ENCODE assay signal across 1 cellular context in the genomic region with DNA sequence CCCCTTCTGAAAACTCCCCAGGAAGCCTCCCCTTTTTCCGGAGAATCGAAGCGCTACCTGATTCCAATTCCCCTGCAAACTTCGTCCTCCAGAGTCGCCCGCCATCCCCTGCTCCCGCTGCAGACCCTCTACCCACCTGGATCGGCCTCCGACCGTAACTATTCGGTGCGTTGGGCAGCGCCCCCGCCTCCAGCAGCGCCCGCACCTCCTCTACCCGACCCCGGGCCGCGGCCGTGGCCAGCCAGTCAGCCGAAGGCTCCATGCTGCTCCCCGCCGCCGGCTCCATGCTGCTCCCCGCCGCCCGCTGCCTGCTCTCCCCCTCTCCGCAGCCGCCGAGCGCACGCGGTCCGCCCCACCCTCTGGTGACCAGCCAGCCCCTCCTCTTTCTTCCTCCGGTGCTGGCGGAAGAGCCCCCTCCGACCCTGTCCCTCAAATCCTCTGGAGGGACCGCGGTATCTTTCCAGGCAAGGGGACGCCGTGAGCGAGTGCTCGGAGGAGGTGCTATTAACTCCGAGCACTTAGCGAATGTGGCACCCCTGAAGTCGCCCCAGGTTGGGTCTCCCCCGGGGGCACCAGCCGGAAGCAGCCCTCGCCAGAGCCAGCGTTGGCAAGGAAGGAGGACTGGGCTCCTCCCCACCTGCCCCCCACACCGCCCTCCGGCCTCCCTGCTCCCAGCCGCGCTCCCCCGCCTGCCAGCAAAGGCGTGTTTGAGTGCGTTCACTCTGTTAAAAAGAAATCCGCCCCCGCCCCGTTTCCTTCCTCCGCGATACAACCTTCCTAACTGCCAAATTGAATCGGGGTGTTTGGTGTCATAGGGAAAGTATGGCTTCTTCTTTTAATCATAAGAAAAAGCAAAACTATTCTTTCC.
TF ChIP-seq lines count a peak whose summit lies in the region.

No MANE protein-coding gene starts in this region.

TF ChIP-seq in HEK293, 187 proteins besides CTCF, POLR2A, EP300 and RAD21 (continued from another document and continues in another):
- TF ChIP-seq, protein P1, sequence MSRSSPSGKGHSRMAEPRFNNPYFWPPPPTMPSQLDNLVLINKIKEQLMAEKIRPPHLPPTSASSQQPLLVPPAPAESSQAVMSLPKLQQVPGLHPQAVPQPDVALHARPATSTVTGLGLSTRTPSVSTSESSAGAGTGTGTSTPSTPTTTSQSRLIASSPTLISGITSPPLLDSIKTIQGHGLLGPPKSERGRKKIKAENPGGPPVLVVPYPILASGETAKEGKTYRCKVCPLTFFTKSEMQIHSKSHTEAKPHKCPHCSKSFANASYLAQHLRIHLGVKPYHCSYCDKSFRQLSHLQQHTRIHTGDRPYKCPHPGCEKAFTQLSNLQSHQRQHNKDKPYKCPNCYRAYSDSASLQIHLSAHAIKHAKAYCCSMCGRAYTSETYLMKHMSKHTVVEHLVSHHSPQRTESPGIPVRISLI (tag by site-specific recombination; IDR thresholded peaks at IDR 0.05), result no peak
- TF ChIP-seq ZFHX2 (tag by site-specific recombination; conservative IDR thresholded peaks at IDR 0.05), result peak; percentile 81
- no peak for TF ChIP-seq ZNF555 (tag by site-specific recombination; conservative IDR thresholded peaks at IDR 0.05)
- TF ChIP-seq ZBTB8A (tag by site-specific recombination; IDR thresholded peaks at IDR 0.05), result peak; percentile 58; the same call in 1 of the 2 replicates
- TF ChIP-seq ZNF785 (tag by site-specific recombination; IDR thresholded peaks at IDR 0.05), result no peak
- no peak for TF ChIP-seq ZNF221 (tag by site-specific recombination; IDR thresholded peaks at IDR 0.05; ENCODE audit: borderline replicate concordance)
- peak; percentile 87 for TF ChIP-seq ZBTB48 (tag by site-specific recombination; IDR thresholded peaks at IDR 0.05)
- peak; percentile 53; the same call in 1 of the 2 replicates for TF ChIP-seq MZF1 (tag by site-specific recombination; IDR thresholded peaks at IDR 0.05; ENCODE audit: borderline replicate concordance)
- no peak for TF ChIP-seq ZNF664 (tag by site-specific recombination; IDR thresholded peaks at IDR 0.05)
- TF ChIP-seq EGR2 (tag by site-specific recombination; IDR thresholded peaks at IDR 0.05; ENCODE audit: low read depth), result peak; percentile 82
- TF ChIP-seq, protein P2, sequence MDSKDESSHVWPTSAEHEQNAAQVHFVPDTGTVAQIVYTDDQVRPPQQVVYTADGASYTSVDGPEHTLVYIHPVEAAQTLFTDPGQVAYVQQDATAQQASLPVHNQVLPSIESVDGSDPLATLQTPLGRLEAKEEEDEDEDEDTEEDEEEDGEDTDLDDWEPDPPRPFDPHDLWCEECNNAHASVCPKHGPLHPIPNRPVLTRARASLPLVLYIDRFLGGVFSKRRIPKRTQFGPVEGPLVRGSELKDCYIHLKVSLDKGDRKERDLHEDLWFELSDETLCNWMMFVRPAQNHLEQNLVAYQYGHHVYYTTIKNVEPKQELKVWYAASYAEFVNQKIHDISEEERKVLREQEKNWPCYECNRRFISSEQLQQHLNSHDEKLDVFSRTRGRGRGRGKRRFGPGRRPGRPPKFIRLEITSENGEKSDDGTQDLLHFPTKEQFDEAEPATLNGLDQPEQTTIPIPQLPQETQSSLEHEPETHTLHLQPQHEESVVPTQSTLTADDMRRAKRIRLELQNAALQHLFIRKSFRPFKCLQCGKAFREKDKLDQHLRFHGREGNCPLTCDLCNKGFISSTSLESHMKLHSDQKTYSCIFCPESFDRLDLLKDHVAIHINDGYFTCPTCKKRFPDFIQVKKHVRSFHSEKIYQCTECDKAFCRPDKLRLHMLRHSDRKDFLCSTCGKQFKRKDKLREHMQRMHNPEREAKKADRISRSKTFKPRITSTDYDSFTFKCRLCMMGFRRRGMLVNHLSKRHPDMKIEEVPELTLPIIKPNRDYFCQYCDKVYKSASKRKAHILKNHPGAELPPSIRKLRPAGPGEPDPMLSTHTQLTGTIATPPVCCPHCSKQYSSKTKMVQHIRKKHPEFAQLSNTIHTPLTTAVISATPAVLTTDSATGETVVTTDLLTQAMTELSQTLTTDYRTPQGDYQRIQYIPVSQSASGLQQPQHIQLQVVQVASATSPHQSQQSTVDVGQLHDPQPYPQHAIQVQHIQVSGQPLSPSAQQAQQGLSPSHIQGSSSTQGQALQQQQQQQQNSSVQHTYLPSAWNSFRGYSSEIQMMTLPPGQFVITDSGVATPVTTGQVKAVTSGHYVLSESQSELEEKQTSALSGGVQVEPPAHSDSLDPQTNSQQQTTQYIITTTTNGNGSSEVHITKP (tag by site-specific recombination; IDR thresholded peaks at IDR 0.05), result peak; percentile 99
- peak; percentile 95 for TF ChIP-seq ZNF341 (tag by site-specific recombination; IDR thresholded peaks at IDR 0.05; ENCODE audit: low read depth)
- peak; percentile 81; the same call in 1 of the 2 replicates for TF ChIP-seq ZNF324 (tag by site-specific recombination; IDR thresholded peaks at IDR 0.05)
- no peak for TF ChIP-seq ZNF16 (tag by site-specific recombination; IDR thresholded peaks at IDR 0.05; ENCODE audit: low read depth)
- TF ChIP-seq ZNF214 (tag by site-specific recombination; IDR thresholded peaks at IDR 0.05; ENCODE audit: borderline replicate concordance), result no peak
- TF ChIP-seq ZNF843 (tag by site-specific recombination; IDR thresholded peaks at IDR 0.05), result peak; percentile 51; the same call in 1 of the 2 replicates
- TF ChIP-seq, protein P3, sequence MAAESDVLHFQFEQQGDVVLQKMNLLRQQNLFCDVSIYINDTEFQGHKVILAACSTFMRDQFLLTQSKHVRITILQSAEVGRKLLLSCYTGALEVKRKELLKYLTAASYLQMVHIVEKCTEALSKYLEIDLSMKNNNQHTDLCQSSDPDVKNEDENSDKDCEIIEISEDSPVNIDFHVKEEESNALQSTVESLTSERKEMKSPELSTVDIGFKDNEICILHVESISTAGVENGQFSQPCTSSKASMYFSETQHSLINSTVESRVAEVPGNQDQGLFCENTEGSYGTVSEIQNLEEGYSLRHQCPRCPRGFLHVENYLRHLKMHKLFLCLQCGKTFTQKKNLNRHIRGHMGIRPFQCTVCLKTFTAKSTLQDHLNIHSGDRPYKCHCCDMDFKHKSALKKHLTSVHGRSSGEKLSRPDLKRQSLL (tag by site-specific recombination; IDR thresholded peaks at IDR 0.05), result peak; percentile 97
- no peak for TF ChIP-seq BCL11B (tag by site-specific recombination; IDR thresholded peaks at IDR 0.05; ENCODE audit: low read depth)
- TF ChIP-seq, protein P4, sequence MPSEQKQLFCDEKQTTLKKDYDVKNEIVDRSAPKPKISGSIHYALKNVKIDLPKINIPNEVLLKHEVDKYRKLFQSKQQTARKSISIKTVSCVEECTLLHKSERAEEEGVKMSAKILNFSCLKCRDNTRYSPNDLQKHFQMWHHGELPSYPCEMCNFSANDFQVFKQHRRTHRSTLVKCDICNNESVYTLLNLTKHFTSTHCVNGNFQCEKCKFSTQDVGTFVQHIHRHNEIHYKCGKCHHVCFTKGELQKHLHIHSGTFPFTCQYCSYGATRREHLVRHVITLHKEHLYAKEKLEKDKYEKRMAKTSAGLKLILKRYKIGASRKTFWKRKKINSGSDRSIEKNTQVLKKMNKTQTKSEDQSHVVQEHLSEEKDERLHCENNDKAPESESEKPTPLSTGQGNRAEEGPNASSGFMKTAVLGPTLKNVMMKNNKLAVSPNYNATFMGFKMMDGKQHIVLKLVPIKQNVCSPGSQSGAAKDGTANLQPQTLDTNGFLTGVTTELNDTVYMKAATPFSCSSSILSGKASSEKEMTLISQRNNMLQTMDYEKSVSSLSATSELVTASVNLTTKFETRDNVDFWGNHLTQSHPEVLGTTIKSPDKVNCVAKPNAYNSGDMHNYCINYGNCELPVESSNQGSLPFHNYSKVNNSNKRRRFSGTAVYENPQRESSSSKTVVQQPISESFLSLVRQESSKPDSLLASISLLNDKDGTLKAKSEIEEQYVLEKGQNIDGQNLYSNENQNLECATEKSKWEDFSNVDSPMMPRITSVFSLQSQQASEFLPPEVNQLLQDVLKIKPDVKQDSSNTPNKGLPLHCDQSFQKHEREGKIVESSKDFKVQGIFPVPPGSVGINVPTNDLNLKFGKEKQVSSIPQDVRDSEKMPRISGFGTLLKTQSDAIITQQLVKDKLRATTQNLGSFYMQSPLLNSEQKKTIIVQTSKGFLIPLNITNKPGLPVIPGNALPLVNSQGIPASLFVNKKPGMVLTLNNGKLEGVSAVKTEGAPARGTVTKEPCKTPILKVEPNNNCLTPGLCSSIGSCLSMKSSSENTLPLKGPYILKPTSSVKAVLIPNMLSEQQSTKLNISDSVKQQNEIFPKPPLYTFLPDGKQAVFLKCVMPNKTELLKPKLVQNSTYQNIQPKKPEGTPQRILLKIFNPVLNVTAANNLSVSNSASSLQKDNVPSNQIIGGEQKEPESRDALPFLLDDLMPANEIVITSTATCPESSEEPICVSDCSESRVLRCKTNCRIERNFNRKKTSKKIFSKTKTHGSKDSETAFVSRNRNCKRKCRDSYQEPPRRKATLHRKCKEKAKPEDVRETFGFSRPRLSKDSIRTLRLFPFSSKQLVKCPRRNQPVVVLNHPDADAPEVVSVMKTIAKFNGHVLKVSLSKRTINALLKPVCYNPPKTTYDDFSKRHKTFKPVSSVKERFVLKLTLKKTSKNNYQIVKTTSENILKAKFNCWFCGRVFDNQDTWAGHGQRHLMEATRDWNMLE (tag by site-specific recombination; conservative IDR thresholded peaks at IDR 0.05; ENCODE audit: low read depth), result no peak
- peak; percentile 43; the same call in 1 of the 2 replicates for TF ChIP-seq KLF16 (tag by site-specific recombination; IDR thresholded peaks at IDR 0.05)
- no peak for TF ChIP-seq ZNF777 (tag by site-specific recombination; IDR thresholded peaks at IDR 0.05; ENCODE audit: borderline replicate concordance)
- 0 out of 2 replicates have a peak, but pooled peaks have one; percentile 14 for TF ChIP-seq ZBTB21 (tag by site-specific recombination; IDR thresholded peaks at IDR 0.05)
- TF ChIP-seq ZNF629 (tag by site-specific recombination; IDR thresholded peaks at IDR 0.05), result peak; percentile 55; the same call in 1 of the 2 replicates
- TF ChIP-seq ZNF626 (tag by site-specific recombination; IDR thresholded peaks at IDR 0.05), result no peak
- TF ChIP-seq ZNF600 (tag by site-specific recombination; IDR thresholded peaks at IDR 0.05), result peak; percentile 25; the same call in 1 of the 2 replicates
- no peak for TF ChIP-seq ZNF155 (tag by site-specific recombination; IDR thresholded peaks at IDR 0.05)
- TF ChIP-seq KLF10 (tag by site-specific recombination; IDR thresholded peaks at IDR 0.05), result 0 out of 2 replicates have a peak, but pooled peaks have one; percentile 31
- peak; percentile 44; the same call in 1 of the 2 replicates for TF ChIP-seq ZBTB20 (tag by site-specific recombination; IDR thresholded peaks at IDR 0.05)
- TF ChIP-seq, protein P5, sequence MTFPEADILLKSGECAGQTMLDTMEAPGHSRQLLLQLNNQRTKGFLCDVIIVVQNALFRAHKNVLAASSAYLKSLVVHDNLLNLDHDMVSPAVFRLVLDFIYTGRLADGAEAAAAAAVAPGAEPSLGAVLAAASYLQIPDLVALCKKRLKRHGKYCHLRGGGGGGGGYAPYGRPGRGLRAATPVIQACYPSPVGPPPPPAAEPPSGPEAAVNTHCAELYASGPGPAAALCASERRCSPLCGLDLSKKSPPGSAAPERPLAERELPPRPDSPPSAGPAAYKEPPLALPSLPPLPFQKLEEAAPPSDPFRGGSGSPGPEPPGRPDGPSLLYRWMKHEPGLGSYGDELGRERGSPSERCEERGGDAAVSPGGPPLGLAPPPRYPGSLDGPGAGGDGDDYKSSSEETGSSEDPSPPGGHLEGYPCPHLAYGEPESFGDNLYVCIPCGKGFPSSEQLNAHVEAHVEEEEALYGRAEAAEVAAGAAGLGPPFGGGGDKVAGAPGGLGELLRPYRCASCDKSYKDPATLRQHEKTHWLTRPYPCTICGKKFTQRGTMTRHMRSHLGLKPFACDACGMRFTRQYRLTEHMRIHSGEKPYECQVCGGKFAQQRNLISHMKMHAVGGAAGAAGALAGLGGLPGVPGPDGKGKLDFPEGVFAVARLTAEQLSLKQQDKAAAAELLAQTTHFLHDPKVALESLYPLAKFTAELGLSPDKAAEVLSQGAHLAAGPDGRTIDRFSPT (tag by site-specific recombination; IDR thresholded peaks at IDR 0.05), result peak; percentile 82
- peak; percentile 78 for TF ChIP-seq ZNF335 (tag by site-specific recombination; conservative IDR thresholded peaks at IDR 0.05)
- TF ChIP-seq ZNF157 (tag by site-specific recombination; IDR thresholded peaks at IDR 0.05), result no peak
- TF ChIP-seq ZNF623 (tag by site-specific recombination; IDR thresholded peaks at IDR 0.05), result no peak
- TF ChIP-seq ZNF423 (tag by site-specific recombination; IDR thresholded peaks at IDR 0.05), result peak; percentile 62; the same call in 1 of the 2 replicates
- TF ChIP-seq ZNF747 (tag by site-specific recombination; IDR thresholded peaks at IDR 0.05), result no peak
- TF ChIP-seq SP3 (tag by site-specific recombination; IDR thresholded peaks at IDR 0.05), result peak; percentile 84
- TF ChIP-seq, protein P6, sequence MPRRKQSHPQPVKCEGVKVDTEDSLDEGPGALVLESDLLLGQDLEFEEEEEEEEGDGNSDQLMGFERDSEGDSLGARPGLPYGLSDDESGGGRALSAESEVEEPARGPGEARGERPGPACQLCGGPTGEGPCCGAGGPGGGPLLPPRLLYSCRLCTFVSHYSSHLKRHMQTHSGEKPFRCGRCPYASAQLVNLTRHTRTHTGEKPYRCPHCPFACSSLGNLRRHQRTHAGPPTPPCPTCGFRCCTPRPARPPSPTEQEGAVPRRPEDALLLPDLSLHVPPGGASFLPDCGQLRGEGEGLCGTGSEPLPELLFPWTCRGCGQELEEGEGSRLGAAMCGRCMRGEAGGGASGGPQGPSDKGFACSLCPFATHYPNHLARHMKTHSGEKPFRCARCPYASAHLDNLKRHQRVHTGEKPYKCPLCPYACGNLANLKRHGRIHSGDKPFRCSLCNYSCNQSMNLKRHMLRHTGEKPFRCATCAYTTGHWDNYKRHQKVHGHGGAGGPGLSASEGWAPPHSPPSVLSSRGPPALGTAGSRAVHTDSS (tag by site-specific recombination; IDR thresholded peaks at IDR 0.05), result no peak
- TF ChIP-seq, protein P7, sequence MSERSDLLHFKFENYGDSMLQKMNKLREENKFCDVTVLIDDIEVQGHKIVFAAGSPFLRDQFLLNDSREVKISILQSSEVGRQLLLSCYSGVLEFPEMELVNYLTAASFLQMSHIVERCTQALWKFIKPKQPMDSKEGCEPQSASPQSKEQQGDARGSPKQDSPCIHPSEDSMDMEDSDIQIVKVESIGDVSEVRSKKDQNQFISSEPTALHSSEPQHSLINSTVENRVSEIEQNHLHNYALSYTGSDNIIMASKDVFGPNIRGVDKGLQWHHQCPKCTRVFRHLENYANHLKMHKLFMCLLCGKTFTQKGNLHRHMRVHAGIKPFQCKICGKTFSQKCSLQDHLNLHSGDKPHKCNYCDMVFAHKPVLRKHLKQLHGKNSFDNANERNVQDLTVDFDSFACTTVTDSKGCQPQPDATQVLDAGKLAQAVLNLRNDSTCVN (tag by site-specific recombination; optimal IDR thresholded peaks at IDR 0.05), result peak; percentile 67
- peak; percentile 57; the same call in 1 of the 2 replicates for TF ChIP-seq ZNF394 (tag by site-specific recombination; IDR thresholded peaks at IDR 0.05; ENCODE audit: borderline replicate concordance)
- TF ChIP-seq ZNF354C (tag by site-specific recombination; IDR thresholded peaks at IDR 0.05; ENCODE audit: borderline replicate concordance, low read depth), result no peak
- peak; percentile 67 for TF ChIP-seq KLF8 (tag by site-specific recombination; IDR thresholded peaks at IDR 0.05)
- TF ChIP-seq ZNF114 (tag by site-specific recombination; IDR thresholded peaks at IDR 0.05), result no peak
- TF ChIP-seq KLF9 (tag by site-specific recombination; IDR thresholded peaks at IDR 0.05; ENCODE audit: low read depth), result peak; percentile 65
